In the genomic region with DNA sequence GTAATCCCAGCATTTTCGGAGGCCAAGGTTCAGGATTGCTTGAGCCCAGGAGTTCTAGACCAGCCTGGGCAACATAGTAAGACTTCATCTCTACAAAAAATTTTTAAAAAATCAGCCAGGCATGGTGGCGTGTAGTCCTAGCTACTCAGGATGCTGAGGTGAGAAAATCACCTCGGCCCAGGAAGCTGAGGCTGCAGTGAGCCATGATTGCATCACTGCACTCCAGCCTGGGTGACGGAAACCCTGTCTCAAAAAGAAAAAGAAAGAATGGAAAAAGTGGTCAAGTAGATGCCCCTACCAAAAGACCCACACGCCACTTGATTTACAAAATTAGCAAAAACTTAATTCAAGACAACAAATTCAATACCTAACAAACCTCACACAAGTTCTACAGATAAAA, we compare ENCODE assay signal across 12 cellular contexts. TPM values are rescaled to one million over a fixed set of nuclear protein-coding genes. Genes with fewer than 3 reads are reported as not detected.
A peak's percentile ranks its signal among the peaks of the same experiment; 100 is the strongest.
DNase-seq lines count a peak whose midpoint lies in the region; ATAC-seq lines count a peak whose summit lies in the region.
"Had no signal": no experiment of that assay in that cellular context is flagged by ENCODE, and none has a peak within 500 bp of the region (broad histone marks: within the 10 kb centered on the region; RNA-seq: fewer than 3 reads in every experiment).

No MANE protein-coding gene starts in this region.

- intact Hi-C loops in activated CD4-positive, alpha-beta T cell treated with anti-CD3 and anti-CD28 coated beads for 36 hours (cut with DNase I, micrococcal nuclease): loop anchor here (1.0 to 5.0 kb wide), 3 partner anchors 34 to 498 kb away; a partner anchor contains a TSS

- H3K4me1 Mint-ChIP-seq in activated CD4-positive, alpha-beta T cell treated with anti-CD3 and anti-CD28 coated beads for 36 hours: peaks cover 38% of the 10 kb centered on the region
- peaks cover 24% of the 10 kb centered on the region for H3K4me1 Mint-ChIP-seq in activated naive CD4-positive, alpha-beta T cell treated with anti-CD3 and anti-CD28 coated beads, Interleukin-2, amount 10 ng/mL, durations not matched to agents 7 days and 5 days

- H3K36me3 Mint-ChIP-seq in activated CD4-positive, alpha-beta T cell treated with anti-CD3 and anti-CD28 coated beads for 36 hours (ENCODE audit: low read depth): peaks cover 9% of the 10 kb centered on the region
- no peaks in the 10 kb centered on the region for H3K36me3 Mint-ChIP-seq in activated naive CD4-positive, alpha-beta T cell treated with anti-CD3 and anti-CD28 coated beads, Interleukin-2, amount 10 ng/mL, durations not matched to agents 7 days and 5 days

- DNase-seq in activated CD4-positive, alpha-beta T cell treated with anti-CD3 and anti-CD28 coated beads for 36 hours: peak; percentile 79
- DNase-seq in activated CD4-positive, alpha-beta T cell treated with anti-CD3 and anti-CD28 coated beads, Interleukin-2, amount 50 U/mL, for 1 hour: no peak
- DNase-seq in activated naive CD4-positive, alpha-beta T cell treated with anti-CD3 and anti-CD28 coated beads, Interleukin-2, amount 10 ng/mL, durations not matched to agents 7 days and 5 days: peak; percentile 35
- DNase-seq in stimulated activated CD4-positive, alpha-beta T cell treated with anti-CD3 and anti-CD28 coated beads, Interleukin-4, amount 100 ng/mL, for 48 hours (ENCODE audit: low read depth in 2 of 2): peak; percentile 24 to 30
- DNase-seq in medulla oblongata (ENCODE audit: extremely low spot score) (no peak), amygdala (lab: John Stamatoyannopoulos, UW) (no peak)
- DNase-seq: caudate nucleus, DMS53, tibial artery had no signal

- peak; percentile 93 for ATAC-seq in activated CD4-positive, alpha-beta T cell treated with anti-CD3 and anti-CD28 coated beads for 36 hours
- ATAC-seq in HG02610 (IDR thresholded peaks at IDR 0.05; ENCODE audit: unreplicated experiment): peak; percentile 70
- ATAC-seq in GM18909 (IDR thresholded peaks at IDR 0.05; ENCODE audit: poor library complexity, unreplicated experiment): no peak

- peak overlapping the region; percentile 46 for H3K4me3 Mint-ChIP-seq in activated CD4-positive, alpha-beta T cell treated with anti-CD3 and anti-CD28 coated beads for 36 hours
- H3K4me3 Mint-ChIP-seq in activated naive CD4-positive, alpha-beta T cell treated with anti-CD3 and anti-CD28 coated beads, Interleukin-2, amount 10 ng/mL, durations not matched to agents 7 days and 5 days: no peak overlapping the region

- H3K27me3 Mint-ChIP-seq in activated CD4-positive, alpha-beta T cell treated with anti-CD3 and anti-CD28 coated beads for 36 hours: no peaks in the 10 kb centered on the region
- no peaks in the 10 kb centered on the region for H3K27me3 Mint-ChIP-seq in activated naive CD4-positive, alpha-beta T cell treated with anti-CD3 and anti-CD28 coated beads, Interleukin-2, amount 10 ng/mL, durations not matched to agents 7 days and 5 days

- POLR2A ChIA-PET in activated CD4-positive, alpha-beta T cell treated with anti-CD3 and anti-CD28 coated beads for 36 hours (lab: Charles Lee): no interaction called here

- peak overlapping the region; percentile 93 for H3K27ac Mint-ChIP-seq in activated CD4-positive, alpha-beta T cell treated with anti-CD3 and anti-CD28 coated beads for 36 hours
- peak overlapping the region; percentile 86 for H3K27ac Mint-ChIP-seq in activated naive CD4-positive, alpha-beta T cell treated with anti-CD3 and anti-CD28 coated beads, Interleukin-2, amount 10 ng/mL, durations not matched to agents 7 days and 5 days

- peaks cover 6% of the 10 kb centered on the region for H3K9me3 Mint-ChIP-seq in activated CD4-positive, alpha-beta T cell treated with anti-CD3 and anti-CD28 coated beads for 36 hours (ENCODE audit: low read depth)
- no peaks in the 10 kb centered on the region for H3K9me3 Mint-ChIP-seq in activated naive CD4-positive, alpha-beta T cell treated with anti-CD3 and anti-CD28 coated beads, Interleukin-2, amount 10 ng/mL, durations not matched to agents 7 days and 5 days

- CTCF ChIA-PET in activated CD4-positive, alpha-beta T cell treated with anti-CD3 and anti-CD28 coated beads for 36 hours (lab: Charles Lee): interaction anchor here (0.6 to 2.4 kb wide), 3 partner anchors 17 to 413 kb away, joined by 3 to 11 read pairs (median 3); no protein-coding TSS in a partner anchor
- CTCF ChIA-PET in activated naive CD4-positive, alpha-beta T cell treated with anti-CD3 and anti-CD28 coated beads, Interleukin-2, amount 10 ng/mL, durations not matched to agents 7 days and 5 days (lab: Charles Lee): interaction anchor here (1.6 kb wide), 1 partner anchor 17 kb away, joined by 4 read pairs; no protein-coding TSS in a partner anchor

RNA-seq across cellular contexts. Expression of a gene that starts 34.4 kb away (rescaled TPM):
- total RNA-seq in activated CD4-positive, alpha-beta T cell treated with anti-CD3 and anti-CD28 coated beads for 36 hours: 10 to 100 TPM; 23.3 to 27.7 TPM

RNA-seq across cellular contexts. Expression of a gene that starts 47.5 kb away (rescaled TPM):
- 1 to 10 TPM; 6.5 to 8.7 TPM for total RNA-seq in activated CD4-positive, alpha-beta T cell treated with anti-CD3 and anti-CD28 coated beads for 36 hours
- total RNA-seq: lung microvascular endothelial cell had no signal

Comparison
In these comparisons a context has a peak if more than half of its experiments do, and no peak if none do; other contexts are left out.
1. DNase-seq: peak in activated CD4-positive, alpha-beta T cell treated with anti-CD3 and anti-CD28 coated beads for 36 hours (single experiment), activated naive CD4-positive, alpha-beta T cell treated with anti-CD3 and anti-CD28 coated beads, Interleukin-2, amount 10 ng/mL, durations not matched to agents 7 days and 5 days (single experiment) and stimulated activated CD4-positive, alpha-beta T cell treated with anti-CD3 and anti-CD28 coated beads, Interleukin-4, amount 100 ng/mL, for 48 hours (2 of 2); none in activated CD4-positive, alpha-beta T cell treated with anti-CD3 and anti-CD28 coated beads, Interleukin-2, amount 50 U/mL, for 1 hour (single experiment), medulla oblongata (single experiment) and amygdala (0 of 56).